8 cellular contexts compared by ENCODE assay signal in genomic region chr6:75855047-75855446, GRCh38.
A peak's percentile ranks its signal among the peaks of the same experiment; 100 is the strongest.
DNase-seq lines count a peak whose midpoint lies in the region; ATAC-seq and TF ChIP-seq lines count a peak whose summit lies in the region.

No MANE protein-coding gene starts in this region.

- H4K8ac ChIP-seq in trophoblast cell (ENCODE audit: low read depth, low read length), result no peak overlapping the region

- no peak overlapping the region for H3K4me2 ChIP-seq in trophoblast cell (ENCODE audit: low read length)

- no peak overlapping the region for H2AFZ ChIP-seq in trophoblast cell (ENCODE audit: insufficient read depth, low read length, poor library complexity)

- no peak overlapping the region for H3K23ac ChIP-seq in trophoblast cell (ENCODE audit: low read length)

- H3K27ac ChIP-seq in Panc1 (ENCODE audit: low read length) (peak overlapping the region; percentile 11; the same call in 1 of the 2 replicates), trophoblast cell (ENCODE audit: low read depth, low read length) (no peak overlapping the region)

- no peak overlapping the region for H2AK5ac ChIP-seq in trophoblast cell (ENCODE audit: low read length)

- no peaks in the 10 kb centered on the region for H3K79me2 ChIP-seq in trophoblast cell (ENCODE audit: control insufficient read depth, insufficient read depth, low read length, poor library complexity)

- intact Hi-C loops in Panc1 (cut with micrococcal nuclease; ENCODE audit: unreplicated experiment), result no loop called here

- H4K12ac ChIP-seq in trophoblast cell (ENCODE audit: low read depth, low read length), result no peak overlapping the region

- POLR2A ChIA-PET in Panc1 (lab: Charles Lee), result no interaction called here

- DNase-seq in NCI-H2107 treated with DMSO at 0.1 percent for 48 hours (lab: John Stamatoyannopoulos, UW; ENCODE audit: unreplicated experiment), result peak; percentile 4
- DNase-seq in NCI-H2107 (lab: John Stamatoyannopoulos, UW), result no peak
- peak; percentile 12 for DNase-seq in H7
- DNase-seq in Panc1 (ENCODE audit: low read depth, low spot score), result no peak
- peak; percentile 60 for DNase-seq in epithelial cell of esophagus (ENCODE audit: low read depth)
- DNase-seq in trophoblast cell, result peak; percentile 48 to 88
- DNase-seq in DMS79 (lab: John Stamatoyannopoulos, UW), result no peak

- H3K27me3 ChIP-seq in H7 (ENCODE audit: control insufficient read depth, insufficient read depth, low read length) (no peaks in the 10 kb centered on the region), Panc1 (ENCODE audit: control insufficient read depth, insufficient read depth, low read length) (no peaks in the 10 kb centered on the region), trophoblast cell (ENCODE audit: insufficient read depth, low read length) (no peaks in the 10 kb centered on the region)

- H3K9ac ChIP-seq in trophoblast cell (ENCODE audit: low read length), result no peak overlapping the region

- H3K4me3 ChIP-seq in H7 (ENCODE audit: insufficient read depth, low read depth, low read length) (no peak overlapping the region), Panc1 (ENCODE audit: low read depth in 2 of 2, low read length in 2 of 2) (no peak overlapping the region), epithelial cell of esophagus (ENCODE audit: low read length) (no peak overlapping the region), trophoblast cell (ENCODE audit: low read depth, low read length) (no peak overlapping the region)

- H3K36me3 ChIP-seq in H7 (replicated peaks; ENCODE audit: control insufficient read depth, insufficient read depth, low read length) (no peaks in the 10 kb centered on the region; the same call in 1 of the 2 replicates), Panc1 (ENCODE audit: control insufficient read depth, insufficient read depth, low read length) (peaks cover 13% of the 10 kb centered on the region), trophoblast cell (ENCODE audit: control insufficient read depth in 1 of 2, insufficient read depth in 2 of 2, low read length in 2 of 2) (peaks cover 3 to 5% of the 10 kb centered on the region in 2 experiments)

- no peak overlapping the region for H3K18ac ChIP-seq in trophoblast cell (ENCODE audit: low read length)

- WGBS in trophoblast cell (ENCODE audit: extremely low coverage, insufficient coverage, insufficient read length), result no CpG with 5 or more reads among the region's 1 CpG

- H2BK5ac ChIP-seq in trophoblast cell (ENCODE audit: low read depth, low read length, poor library complexity), result no peak overlapping the region

- no peak overlapping the region for H4K91ac ChIP-seq in trophoblast cell (ENCODE audit: low read depth, low read length)

- no TSS peak for BruUV-seq in Panc1 (replicated peaks; lab: Mats Ljungman, UMichigan)

- no peak overlapping the region for H3K4ac ChIP-seq in trophoblast cell (ENCODE audit: low read depth, low read length)

- in situ Hi-C loops in Panc1 (cut with HindIII; ENCODE audit: low pct_unique_long_range_greater_than_20kb, low sequenced_read_pairs), result no loop called here

- H3K9me3 ChIP-seq in Panc1 (ENCODE audit: control insufficient read depth, insufficient read depth, low read depth, low read length) (no peaks in the 10 kb centered on the region), trophoblast cell (ENCODE audit: insufficient read depth, low read depth, low read length) (no peaks in the 10 kb centered on the region)

- no peak overlapping the region for H2BK120ac ChIP-seq in trophoblast cell (ENCODE audit: insufficient read depth, low read length, poor library complexity)

- no peaks in the 10 kb centered on the region for H3K79me1 ChIP-seq in trophoblast cell (ENCODE audit: low read length)

- CTCF ChIA-PET in Panc1 (lab: Charles Lee), result interaction anchor here (1.1 kb wide), 1 partner anchor 1611 kb away, joined by 3 read pairs; no protein-coding TSS in a partner anchor

- no peak; the same call in 1 of the 2 replicates for ATAC-seq in Panc1
- no peak for ATAC-seq in HG02678 (IDR thresholded peaks at IDR 0.05; ENCODE audit: unreplicated experiment)

- TF ChIP-seq CTCF in Panc1 (IDR thresholded peaks at IDR 0.05) (peak; percentile 64; the same call in 1 of the 2 replicates), epithelial cell of esophagus (IDR thresholded peaks at IDR 0.05; ENCODE audit: insufficient read depth, low read depth, low read length, missing control alignments) (peak; percentile 51)

- H3K4me1 ChIP-seq in Panc1 (ENCODE audit: control insufficient read depth, insufficient read depth, low read length) (peaks cover 32% of the 10 kb centered on the region), trophoblast cell (ENCODE audit: control insufficient read depth in 1 of 2, insufficient read depth in 2 of 2, low read length in 2 of 2) (no peaks in the 10 kb centered on the region)

- H2BK12ac ChIP-seq in trophoblast cell (ENCODE audit: low read length), result no peak overlapping the region

- no peak overlapping the region for H3K14ac ChIP-seq in trophoblast cell (ENCODE audit: low read length)

Comparison
In these comparisons a context has a peak if more than half of its experiments do, and no peak if none do; other contexts are left out.
1. DNase-seq: peak in NCI-H2107 treated with DMSO at 0.1 percent for 48 hours (single experiment), H7 (single experiment), epithelial cell of esophagus (single experiment) and trophoblast cell (2 of 2); none in NCI-H2107 (single experiment), Panc1 (single experiment) and DMS79 (single experiment).